ENCODE assay signal across 35 cellular contexts in genomic region chrX:125709074-125709473, GRCh38.
"Had no signal": no experiment of that assay in that cellular context is flagged by ENCODE, and none has a peak within 500 bp of the region (broad histone marks: within the 10 kb centered on the region; RNA-seq: fewer than 3 reads in every experiment).

No MANE protein-coding gene starts in this region.

- H3K27ac ChIP-seq: KMS-11 had no signal

- DNase-seq: Karpas-422, Kasumi-1, KG1, MG63, MM.1S, MV-4-11, NCI-H1048, NCI-H1092, NCI-H1092 treated with DMSO at 0.1 percent for 48 hours, NCI-H1105, NCI-H1105 treated with DMSO at 0.1 percent for 48 hours, NCI-H1417, NCI-H1417 treated with DMSO at 0.1 percent for 48 hours, NCI-H1436, NCI-H1436 treated with DMSO at 0.1 percent for 48 hours, NCI-H146, NCI-H1694, NCI-H1694 treated with DMSO at 0.1 percent for 48 hours, NCI-H187, NCI-H187 treated with DMSO at 0.1 percent for 48 hours, NCI-H1930, NCI-H2029, NCI-H2029 treated with DMSO at 0.1 percent for 48 hours, NCI-H2081, NCI-H2081 treated with DMSO at 0.1 percent for 48 hours, NCI-H2107, NCI-H2171, NCI-H2171 treated with DMSO at 0.1 percent for 48 hours, NCI-H2227 treated with DMSO at 0.1 percent for 48 hours, NCI-H226, NCI-H345, NCI-H446, NCI-H446 treated with DMSO at 0.1 percent for 48 hours, NCI-H510A had no signal

- H3K9ac ChIP-seq: KMS-11 had no signal

- H3K27me3 ChIP-seq: MG63 had no signal

- H3K9me3 ChIP-seq: MG63 had no signal

- H3K36me3 ChIP-seq: MG63 had no signal

- H3K4me2 ChIP-seq: KMS-11 had no signal

- H3K4me3 ChIP-seq: MG63 had no signal
